ENCODE assay signal across 1 cellular context in genomic region chr9:112366591-112366990, GRCh38.
TF ChIP-seq lines count a peak whose summit lies in the region.

No MANE protein-coding gene starts in this region.

TF ChIP-seq in HepG2, 621 proteins besides CTCF, POLR2A, EP300 and RAD21 (continued from another document):
- TF ChIP-seq MEIS2 (CRISPR knock-in tag; IDR thresholded peaks at IDR 0.05), result 0 out of 2 replicates have a peak, but pooled peaks have one; percentile 26
- no peak for TF ChIP-seq SIX4 (CRISPR knock-in tag; IDR thresholded peaks at IDR 0.05)
- TF ChIP-seq ZKSCAN5 (CRISPR knock-in tag; IDR thresholded peaks at IDR 0.05), result no peak
- TF ChIP-seq ZNF574 (CRISPR knock-in tag; IDR thresholded peaks at IDR 0.05), result no peak
- no peak for TF ChIP-seq FLYWCH1 (CRISPR knock-in tag; IDR thresholded peaks at IDR 0.05)
